35 cellular contexts compared by ENCODE assay signal in the genomic region with DNA sequence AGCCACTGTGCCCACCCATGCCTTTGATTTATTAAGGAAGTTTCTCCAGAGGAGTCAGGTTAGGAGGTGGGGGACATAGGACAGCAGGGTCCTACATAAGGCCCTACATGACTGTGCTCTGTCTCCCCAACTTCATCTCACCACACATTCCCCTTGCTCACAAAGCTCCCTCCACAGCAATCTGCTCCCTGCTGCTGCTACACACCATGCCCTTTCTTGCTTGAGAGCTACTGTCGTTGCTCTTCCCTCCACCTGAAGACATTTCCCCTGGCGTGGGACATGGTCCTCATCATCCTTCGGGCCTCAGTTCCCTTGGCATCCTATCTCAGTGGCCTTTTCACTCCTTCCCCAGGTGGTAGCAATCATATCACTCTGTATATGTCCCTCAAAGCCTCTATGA.
"Had no signal": no experiment of that assay in that cellular context is flagged by ENCODE, and none has a peak within 500 bp of the region (broad histone marks: within the 10 kb centered on the region; RNA-seq: fewer than 3 reads in every experiment).

No MANE protein-coding gene starts in this region.

- H3K27ac Mint-ChIP-seq: activated CD4-positive, alpha-beta memory T cell treated with anti-CD3 and anti-CD28 coated beads for 36 hours; activated CD4-positive, alpha-beta T cell treated with anti-CD3 and anti-CD28 coated beads for 36 hours; activated CD4-positive, alpha-beta T cell treated with anti-CD3 and anti-CD28 coated beads, Interleukin-2, amount 10 ng/mL, durations not matched to agents 24 days and 14 days; activated CD8-positive, alpha-beta memory T cell treated with anti-CD3 and anti-CD28 coated beads, Interleukin-2, amount 10 ng/mL, durations not matched to agents 7 days and 5 days; activated CD8-positive, alpha-beta T cell treated with anti-CD3 and anti-CD28 coated beads, Interleukin-2, amount 10 ng/mL, durations not matched to agents 7 days and 5 days; activated naive CD4-positive, alpha-beta T cell treated with anti-CD3 and anti-CD28 coated beads for 36 hours; activated naive CD4-positive, alpha-beta T cell treated with anti-CD3 and anti-CD28 coated beads, Interleukin-2, amount 50 U/mL, for 24 hours; activated naive CD8-positive, alpha-beta T cell treated with anti-CD3 and anti-CD28 coated beads for 36 hours; activated naive CD8-positive, alpha-beta T cell treated with anti-CD3 and anti-CD28 coated beads, Interleukin-2, amount 50 U/mL, for 24 hours; activated T-helper 1 cell treated with anti-CD3 and anti-CD28 coated beads, Interleukin-12 subunit alpha, Interleukin-12 subunit beta, Interleukin-2, Interleukin-4 antibody, amounts not matched to agents 30 ng/mL and 10 ng/mL and 1 ng/mL, durations not matched to agents 14 hours and 24 hours and 36 hours; activated T-helper 2 cell treated with anti-CD3 and anti-CD28 coated beads, Interferon-gamma antibody, Interleukin-2, Interleukin-4, amounts not matched to agents 10 μg/mL and 5 μg/mL and 100 μg/mL, durations not matched to agents 14 hours and 24 hours and 36 hours; T-helper 17 cell; T-helper 2 cell treated with Interferon-gamma antibody and Interleukin-4, amounts not matched to agents 5 μg/mL and 100 μg/mL, for 36 hours had no signal

- H3K9me3 ChIP-seq: adrenal gland, body of pancreas, breast epithelium, colonic mucosa had no signal

- H3K4me1 Mint-ChIP-seq: activated CD4-positive, alpha-beta T cell treated with anti-CD3 and anti-CD28 coated beads for 36 hours; activated CD4-positive, alpha-beta T cell treated with anti-CD3 and anti-CD28 coated beads, Interleukin-2, amount 10 ng/mL, durations not matched to agents 24 days and 14 days; activated CD8-positive, alpha-beta memory T cell treated with anti-CD3 and anti-CD28 coated beads, Interleukin-2, amount 10 ng/mL, durations not matched to agents 7 days and 5 days; activated naive CD4-positive, alpha-beta T cell treated with anti-CD3 and anti-CD28 coated beads, Interleukin-2, amount 50 U/mL, for 24 hours; activated naive CD8-positive, alpha-beta T cell treated with anti-CD3 and anti-CD28 coated beads for 36 hours; activated naive CD8-positive, alpha-beta T cell treated with anti-CD3 and anti-CD28 coated beads, Interleukin-2, amount 50 U/mL, for 24 hours; T-helper 17 cell had no signal

- FAIRE-seq: frontal cortex had no signal

- H3K27ac ChIP-seq: adrenal gland, body of pancreas, breast epithelium, cardiac muscle cell, colonic mucosa, WERI-Rb-1 had no signal

- H3K4me1 ChIP-seq: adrenal gland, breast epithelium, colonic mucosa had no signal

- H3K36me3 Mint-ChIP-seq: activated CD4-positive, alpha-beta memory T cell treated with anti-CD3 and anti-CD28 coated beads for 36 hours; activated CD8-positive, alpha-beta memory T cell treated with anti-CD3 and anti-CD28 coated beads, Interleukin-2, amount 10 ng/mL, durations not matched to agents 7 days and 5 days; activated naive CD8-positive, alpha-beta T cell treated with anti-CD3 and anti-CD28 coated beads for 36 hours had no signal

- DNase-seq: activated CD4-positive, alpha-beta memory T cell treated with anti-CD3 and anti-CD28 coated beads for 36 hours; activated CD4-positive, alpha-beta T cell treated with anti-CD3 and anti-CD28 coated beads for 36 hours; activated CD4-positive, alpha-beta T cell treated with anti-CD3 and anti-CD28 coated beads, Interleukin-2, amount 10 ng/mL, durations not matched to agents 24 days and 14 days; activated CD4-positive, CD25-positive, alpha-beta regulatory T cell; activated CD4-positive, CD25-positive, alpha-beta regulatory T cell treated with anti-CD3 and anti-CD28 coated beads, Interleukin-2, amount 50 U/mL, for 72 hours; activated CD8-positive, alpha-beta memory T cell treated with anti-CD3 and anti-CD28 coated beads, Interleukin-2, amount 10 ng/mL, durations not matched to agents 7 days and 5 days; activated CD8-positive, alpha-beta memory T cell treated with anti-CD3 and anti-CD28 coated beads, Interleukin-2, amount 50 U/mL, for 4 hours; activated CD8-positive, alpha-beta T cell treated with anti-CD3 and anti-CD28 coated beads, Interleukin-2, amount 10 ng/mL, durations not matched to agents 7 days and 5 days; activated effector memory CD4-positive, alpha-beta T cell treated with anti-CD3 and anti-CD28 coated beads, Interleukin-2, amount 50 U/mL, for 16 hours; activated naive CD4-positive, alpha-beta T cell treated with anti-CD3 and anti-CD28 coated beads for 36 hours; activated naive CD8-positive, alpha-beta T cell treated with anti-CD3 and anti-CD28 coated beads for 36 hours; activated naive CD8-positive, alpha-beta T cell treated with anti-CD3 and anti-CD28 coated beads, Interleukin-2, amount 50 U/mL, for 24 hours; activated T-cell treated with anti-CD3 and anti-CD28 coated beads, Interleukin-2, amount 50 U/mL, for 1 hour; activated T-cell treated with anti-CD3 and anti-CD28 coated beads, Interleukin-2, amount 50 U/mL, for 48 hours; adrenal gland; amygdala; aorta; body of pancreas; central memory CD4-positive, alpha-beta T cell; cerebellar nuclear complex; colonic mucosa; effector CD8-positive, alpha-beta T cell; foreskin fibroblast; head of caudate nucleus; T-helper 1 cell; T-helper 17 cell; T1000; WERI-Rb-1 had no signal

- H3K36me3 ChIP-seq: adrenal gland, breast epithelium, cardiac muscle cell, colonic mucosa, WERI-Rb-1 had no signal

- H3K27me3 Mint-ChIP-seq: activated CD4-positive, alpha-beta T cell treated with anti-CD3 and anti-CD28 coated beads, Interleukin-2, amount 10 ng/mL, durations not matched to agents 24 days and 14 days; activated CD8-positive, alpha-beta memory T cell treated with anti-CD3 and anti-CD28 coated beads, Interleukin-2, amount 10 ng/mL, durations not matched to agents 7 days and 5 days; activated naive CD8-positive, alpha-beta T cell treated with anti-CD3 and anti-CD28 coated beads for 36 hours; activated naive CD8-positive, alpha-beta T cell treated with anti-CD3 and anti-CD28 coated beads, Interleukin-2, amount 50 U/mL, for 24 hours had no signal

- H3K9me3 Mint-ChIP-seq: activated naive CD4-positive, alpha-beta T cell treated with anti-CD3 and anti-CD28 coated beads, Interleukin-2, amount 50 U/mL, for 24 hours had no signal

- H3K4me3 ChIP-seq: adrenal gland, body of pancreas, breast epithelium, cardiac muscle cell, colonic mucosa had no signal

- H3K4me3 Mint-ChIP-seq: activated CD4-positive, alpha-beta memory T cell treated with anti-CD3 and anti-CD28 coated beads for 36 hours; activated CD4-positive, alpha-beta T cell treated with anti-CD3 and anti-CD28 coated beads for 36 hours; activated CD4-positive, alpha-beta T cell treated with anti-CD3 and anti-CD28 coated beads, Interleukin-2, amount 10 ng/mL, durations not matched to agents 24 days and 14 days; activated CD8-positive, alpha-beta memory T cell treated with anti-CD3 and anti-CD28 coated beads, Interleukin-2, amount 10 ng/mL, durations not matched to agents 7 days and 5 days; activated CD8-positive, alpha-beta T cell treated with anti-CD3 and anti-CD28 coated beads, Interleukin-2, amount 10 ng/mL, durations not matched to agents 7 days and 5 days; activated naive CD4-positive, alpha-beta T cell treated with anti-CD3 and anti-CD28 coated beads for 36 hours; activated naive CD4-positive, alpha-beta T cell treated with anti-CD3 and anti-CD28 coated beads, Interleukin-2, amount 50 U/mL, for 24 hours; activated naive CD8-positive, alpha-beta T cell treated with anti-CD3 and anti-CD28 coated beads for 36 hours; activated naive CD8-positive, alpha-beta T cell treated with anti-CD3 and anti-CD28 coated beads, Interleukin-2, amount 50 U/mL, for 24 hours; activated T-helper 1 cell treated with anti-CD3 and anti-CD28 coated beads, Interleukin-12 subunit alpha, Interleukin-12 subunit beta, Interleukin-2, Interleukin-4 antibody, amounts not matched to agents 30 ng/mL and 10 ng/mL and 1 ng/mL, durations not matched to agents 14 hours and 24 hours and 36 hours; T-helper 17 cell; T-helper 2 cell treated with Interferon-gamma antibody and Interleukin-4, amounts not matched to agents 5 μg/mL and 100 μg/mL, for 36 hours had no signal

- H3K27me3 ChIP-seq: adrenal gland, body of pancreas, breast epithelium, cardiac muscle cell, colonic mucosa had no signal
